Comparison of ENCODE assay signal across 30 cellular contexts in the genomic region with DNA sequence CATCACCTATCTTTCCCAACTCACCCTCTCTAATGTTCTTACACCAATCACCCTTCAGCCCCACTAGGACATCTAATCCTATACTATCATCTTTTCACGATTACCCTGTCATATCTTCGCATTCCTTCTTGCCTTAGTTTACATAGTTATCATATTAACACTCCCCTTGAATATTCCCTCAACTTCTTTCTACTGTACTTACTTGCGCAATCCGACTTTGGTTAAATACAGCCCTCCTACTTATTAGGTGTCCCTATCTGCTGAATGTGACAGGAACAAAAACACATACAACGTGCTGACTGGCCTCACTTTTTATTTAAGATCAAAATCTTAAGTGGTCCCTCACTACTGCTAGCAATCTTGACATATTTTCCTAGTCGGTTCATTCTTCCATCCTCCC. TPM values are rescaled to one million over a fixed set of nuclear protein-coding genes. Genes with fewer than 3 reads are reported as not detected.
"Had no signal": no experiment of that assay in that cellular context is flagged by ENCODE, and none has a peak within 500 bp of the region (broad histone marks: within the 10 kb centered on the region; RNA-seq: fewer than 3 reads in every experiment).

No MANE protein-coding gene starts in this region.

- H3K4me3 ChIP-seq: heart left ventricle, left lung, lung, mucosa of descending colon, pancreas, prostate gland, smooth muscle cell, testis, thyroid gland, transverse colon, upper lobe of left lung had no signal

- H3K27ac Mint-ChIP-seq: immature natural killer cell; natural killer cell treated with Interleukin-12 subunit alpha and Interleukin-12 subunit beta and Interleukin-15 and Interleukin-18, amount 100 ng/mL, for 72 hours; stimulated activated memory B cell treated with anti-CD40 and anti-IgM and Interleukin-4, amounts not matched to agents 10 μg/mL and 1 μg/mL and 100 μg/mL, for 72 hours; stimulated activated naive CD8-positive, alpha-beta T cell treated with anti-CD3 and anti-CD28 coated beads, Interleukin-15, amount 100 ng/mL, for 72 hours had no signal

- DNase-seq: heart left ventricle; hypothalamus; immature natural killer cell; kidney; left colon; left lung; midbrain; mucosa of descending colon; naive thymus-derived CD4-positive, alpha-beta T cell; pancreas; posterior cingulate gyrus; retina; right cardiac atrium; stimulated activated CD4-positive, alpha-beta T cell treated with anti-CD3 and anti-CD28 coated beads, Interleukin-1b, Interleukin-23, amount 100 ng/mL, for 48 hours; stimulated activated CD4-positive, alpha-beta T cell treated with anti-CD3 and anti-CD28 coated beads, Interleukin-2, amount 100 ng/mL, for 48 hours; stimulated activated CD4-positive, alpha-beta T cell treated with anti-CD3 and anti-CD28 coated beads, Interleukin-4, amount 100 ng/mL, for 4 hours; stimulated activated CD8-positive, alpha-beta memory T cell treated with anti-CD3 and anti-CD28 coated beads, Interleukin-4, amount 100 ng/mL, for 48 hours; stimulated activated naive CD4-positive, alpha-beta T cell treated with Interleukin-2 at 50 U/mL for 16 hours; stimulated activated naive CD8-positive, alpha-beta T cell treated with anti-CD3 and anti-CD28 coated beads, Interleukin-15, amount 100 ng/mL, for 72 hours; substantia nigra; testis; thyroid gland; transverse colon; upper lobe of left lung had no signal

- H3K4me3 Mint-ChIP-seq: immature natural killer cell; naive thymus-derived CD4-positive, alpha-beta T cell; natural killer cell treated with Interleukin-12 subunit alpha and Interleukin-12 subunit beta and Interleukin-15 and Interleukin-18, amount 100 ng/mL, for 72 hours; stimulated activated memory B cell treated with anti-CD40 and anti-IgM and Interleukin-4, amounts not matched to agents 10 μg/mL and 1 μg/mL and 100 μg/mL, for 72 hours; stimulated activated naive CD8-positive, alpha-beta T cell treated with anti-CD3 and anti-CD28 coated beads, Interleukin-15, amount 100 ng/mL, for 72 hours had no signal

- H3K27me3 ChIP-seq: heart left ventricle, left lung, pancreas, testis, thyroid gland, transverse colon, upper lobe of left lung had no signal

- H3K9me3 Mint-ChIP-seq: immature natural killer cell; natural killer cell treated with Interleukin-12 subunit alpha and Interleukin-12 subunit beta and Interleukin-15 and Interleukin-18, amount 100 ng/mL, for 72 hours; stimulated activated memory B cell treated with anti-CD40 and anti-IgM and Interleukin-4, amounts not matched to agents 10 μg/mL and 1 μg/mL and 100 μg/mL, for 72 hours; stimulated activated naive CD8-positive, alpha-beta T cell treated with anti-CD3 and anti-CD28 coated beads, Interleukin-15, amount 100 ng/mL, for 72 hours had no signal

- H3K27me3 Mint-ChIP-seq: naive thymus-derived CD4-positive, alpha-beta T cell; natural killer cell treated with Interleukin-12 subunit alpha and Interleukin-12 subunit beta and Interleukin-15 and Interleukin-18, amount 100 ng/mL, for 72 hours; stimulated activated memory B cell treated with anti-CD40 and anti-IgM and Interleukin-4, amounts not matched to agents 10 μg/mL and 1 μg/mL and 100 μg/mL, for 72 hours; stimulated activated naive CD8-positive, alpha-beta T cell treated with anti-CD3 and anti-CD28 coated beads, Interleukin-15, amount 100 ng/mL, for 72 hours had no signal

- H3K27ac ChIP-seq: heart left ventricle, left lung, pancreas, prostate gland, testis, thyroid gland, transverse colon, upper lobe of left lung had no signal

- H3K9me3 ChIP-seq: heart left ventricle, left lung, mucosa of descending colon, pancreas, prostate gland, testis, thyroid gland, transverse colon, upper lobe of left lung had no signal

- ATAC-seq: heart left ventricle; left colon; left lung; mucosa of descending colon; naive thymus-derived CD4-positive, alpha-beta T cell; natural killer cell treated with Interleukin-12 subunit alpha and Interleukin-12 subunit beta and Interleukin-15 and Interleukin-18, amount 100 ng/mL, for 72 hours; pancreas; right cardiac atrium; stimulated activated memory B cell treated with anti-CD40 and anti-IgM and Interleukin-4, amounts not matched to agents 10 μg/mL and 1 μg/mL and 100 μg/mL, for 72 hours; stimulated activated naive CD8-positive, alpha-beta T cell treated with anti-CD3 and anti-CD28 coated beads, Interleukin-15, amount 100 ng/mL, for 72 hours had no signal

- H3K36me3 ChIP-seq: pancreas, prostate gland, thyroid gland, transverse colon had no signal

- H3K4me1 ChIP-seq: heart left ventricle, left lung, pancreas, prostate gland, testis, thyroid gland, transverse colon had no signal

RNA-seq across cellular contexts. Expression of gene HK3, which starts 19.5 kb away (rescaled TPM):
- total RNA-seq: myocyte, smooth muscle cell had no signal
